ENCODE assay signal across 8 cellular contexts in the genomic region with DNA sequence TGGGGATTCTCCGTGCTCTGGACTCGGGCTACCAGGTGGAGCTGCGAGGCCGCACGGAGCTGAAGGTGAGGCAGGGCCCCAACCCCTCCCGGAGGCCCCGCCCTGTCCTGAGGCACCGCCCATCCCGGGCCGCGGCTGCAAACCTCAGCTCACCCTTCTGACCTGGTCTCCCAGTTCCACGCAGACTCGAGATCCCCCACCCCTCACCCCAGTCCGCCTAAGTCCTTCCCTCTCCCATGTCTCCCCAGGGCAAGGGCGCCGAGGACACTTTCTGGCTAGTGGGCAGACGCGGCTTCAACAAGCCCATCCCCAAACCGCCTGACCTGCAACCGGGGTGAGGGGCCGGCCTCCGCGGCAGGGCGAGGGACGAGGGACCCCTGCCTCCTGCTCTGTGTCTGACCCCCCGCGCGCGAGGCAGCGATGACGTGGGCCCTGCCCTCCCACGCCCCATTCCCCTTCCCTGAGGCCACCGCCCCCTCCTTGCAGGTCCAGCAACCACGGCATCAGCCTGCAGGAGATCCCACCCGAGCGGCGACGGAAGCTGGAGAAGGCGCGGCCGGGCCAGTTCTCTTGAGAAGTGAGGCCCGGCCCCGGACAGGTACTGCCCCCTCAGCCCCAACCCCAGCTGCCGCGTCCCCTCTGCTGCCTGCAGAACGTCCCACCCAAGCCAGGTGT. TPM values are rescaled to one million over a fixed set of nuclear protein-coding genes. Genes with fewer than 3 reads are reported as not detected.
A peak's percentile ranks its signal among the peaks of the same experiment; 100 is the strongest.
DNase-seq lines count a peak whose midpoint lies in the region; ATAC-seq and TF ChIP-seq lines count a peak whose summit lies in the region.

No MANE protein-coding gene starts in this region.

- no peaks in the 10 kb centered on the region for H3K36me3 Mint-ChIP-seq in nephron progenitor cell (ENCODE audit: low read depth)

- H3K27ac Mint-ChIP-seq in nephron progenitor cell = no peak overlapping the region

- H3K27me3 ChIP-seq in BLaER1 treated with 17β-estradiol and CSF1 and Interleukin-3, amounts not matched to agents 10 nM and 100 nM = peaks cover 17 to 81% (median 68%) of the 10 kb centered on the region in 11 experiments

- H3K27me3 Mint-ChIP-seq in nephron progenitor cell (ENCODE audit: low read depth, poor library complexity) = peaks cover 79% of the 10 kb centered on the region

- no peak overlapping the region for H3K27ac ChIP-seq in BLaER1 treated with 17β-estradiol and CSF1 and Interleukin-3, amounts not matched to agents 10 nM and 100 nM
- peak overlapping the region; percentile 66 for H3K27ac ChIP-seq in VCaP

- H3K36me3 ChIP-seq in BLaER1 treated with 17β-estradiol and CSF1 and Interleukin-3, amounts not matched to agents 10 nM and 100 nM = no peaks in the 10 kb centered on the region

- peaks cover 28% of the 10 kb centered on the region for H3K4me1 Mint-ChIP-seq in nephron progenitor cell

- DNase-seq in epithelial cell of proximal tubule (ENCODE audit: low read depth) = no peak
- DNase-seq in nephron progenitor cell = peak; percentile 67
- DNase-seq in SKM-1 treated with dmso at 0.1 percent for 144 hours (lab: John Stamatoyannopoulos, UW; ENCODE audit: unreplicated experiment) = no peak
- no peak for DNase-seq in T1000 (lab: John Stamatoyannopoulos, UW)
- DNase-seq in KG1 (lab: John Stamatoyannopoulos, UW) = no peak

- H3K4me1 ChIP-seq in BLaER1 treated with 17β-estradiol and CSF1 and Interleukin-3, amounts not matched to agents 10 nM and 100 nM = peaks cover 33 to 72% (median 57%) of the 10 kb centered on the region in 10 experiments

- H3K9me3 ChIP-seq in BLaER1 treated with 17β-estradiol and CSF1 and Interleukin-3, amounts not matched to agents 10 nM and 100 nM (replicated peaks in 1 of 11) = no peaks in the 10 kb centered on the region

- no peak for ATAC-seq in HG03139 (IDR thresholded peaks at IDR 0.05; ENCODE audit: unreplicated experiment)

- H3K4me2 ChIP-seq in BLaER1 treated with 17β-estradiol and CSF1 and Interleukin-3, amounts not matched to agents 10 nM and 100 nM = peak overlapping the region; percentile 45 to 86 (median 70)

- peak overlapping the region; percentile 82 for H3K4me3 Mint-ChIP-seq in nephron progenitor cell

- H3K9me3 Mint-ChIP-seq in nephron progenitor cell = no peaks in the 10 kb centered on the region

- peak overlapping the region in 6 of 11 experiments; percentile 7 to 47 (median 40); a peak in 6 of 22 replicates for H3K9ac ChIP-seq in BLaER1 treated with 17β-estradiol and CSF1 and Interleukin-3, amounts not matched to agents 10 nM and 100 nM

- TF ChIP-seq CTCF in VCaP (conservative IDR thresholded peaks at IDR 0.05) (no peak), epithelial cell of proximal tubule (conservative IDR thresholded peaks at IDR 0.05; ENCODE audit: low read depth, low read length) (no peak), nephron progenitor cell (IDR thresholded peaks at IDR 0.05) (no peak)

- H3K4me3 ChIP-seq in BLaER1 treated with 17β-estradiol and CSF1 and Interleukin-3, amounts not matched to agents 10 nM and 100 nM = peak overlapping the region in 9 of 10 experiments; percentile 1 to 61 (median 38); a peak in 13 of 20 replicates
- H3K4me3 ChIP-seq in epithelial cell of proximal tubule (ENCODE audit: low read depth, low read length) = peak overlapping the region; percentile 45

- H4K20me1 ChIP-seq in BLaER1 treated with 17β-estradiol and CSF1 and Interleukin-3, amounts not matched to agents 10 nM and 100 nM = peaks cover 0 to 16% (median 0%) of the 10 kb centered on the region in 11 experiments; a peak in 5 of 22 replicates

RNA-seq across cellular contexts. Expression of a gene that starts 13.7 kb away (rescaled TPM):
- total RNA-seq in epithelial cell of proximal tubule = not detected in 2 replicates

RNA-seq across cellular contexts. Expression of a gene that starts 22.8 kb away (rescaled TPM):
- 0.07 and 1.3 TPM in 2 replicates for total RNA-seq in epithelial cell of proximal tubule
